16 cellular contexts compared by ENCODE assay signal in genomic region chr15:66877558-66878285, GRCh38.
A peak's percentile ranks its signal among the peaks of the same experiment; 100 is the strongest.
DNase-seq lines count a peak whose midpoint lies in the region; TF ChIP-seq lines count a peak whose summit lies in the region.
"Had no signal": no experiment of that assay in that cellular context is flagged by ENCODE, and none has a peak within 500 bp of the region (broad histone marks: within the 10 kb centered on the region; RNA-seq: fewer than 3 reads in every experiment).

No MANE protein-coding gene starts in this region.

- H3K4me3 ChIP-seq in BLaER1 treated with 17β-estradiol and CSF1 and Interleukin-3, amounts not matched to agents 10 nM and 100 nM, result peak overlapping the region in 1 of 10 experiments; percentile 16; a peak in 2 of 20 replicates
- no peak overlapping the region for H3K4me3 ChIP-seq in CD4-positive, alpha-beta memory T cell (ENCODE audit: low read length in 2 of 2)
- H3K4me3 ChIP-seq: vagina had no signal

- H3K9me3 ChIP-seq in BLaER1 treated with 17β-estradiol and CSF1 and Interleukin-3, amounts not matched to agents 10 nM and 100 nM (replicated peaks in 1 of 11), result no peaks in the 10 kb centered on the region
- H3K9me3 ChIP-seq in CD4-positive, alpha-beta memory T cell (ENCODE audit: control insufficient read depth in 1 of 2, low read length in 2 of 2), result no peaks in the 10 kb centered on the region
- H3K9me3 ChIP-seq: vagina had no signal

- peaks cover 26 to 66% (median 54%) of the 10 kb centered on the region in 10 experiments for H3K4me1 ChIP-seq in BLaER1 treated with 17β-estradiol and CSF1 and Interleukin-3, amounts not matched to agents 10 nM and 100 nM
- H3K4me1 ChIP-seq in CD4-positive, alpha-beta memory T cell (ENCODE audit: insufficient read depth, low read length), result no peaks in the 10 kb centered on the region

- H3K4me3 Mint-ChIP-seq in osteocyte (ENCODE audit: unreplicated experiment), result no peak overlapping the region
- no peak overlapping the region for H3K4me3 Mint-ChIP-seq in CD4-positive, alpha-beta memory T cell
- H3K4me3 Mint-ChIP-seq: activated B cell treated with CpG ODN at 0.5 μM for 24 hours; stimulated activated naive CD8-positive, alpha-beta T cell treated with anti-CD3 and anti-CD28 coated beads, Interleukin-15, Interleukin-2, amounts not matched to agents 100 ng/mL and 50 ng/mL, for 24 hours had no signal

- DNase-seq in activated CD8-positive, alpha-beta memory T cell treated with anti-CD3 and anti-CD28 coated beads, Interleukin-2, amount 50 U/mL, for 48 hours, result peak; percentile 32
- peak; percentile 72 for DNase-seq in cardiac septum (ENCODE audit: low spot score)
- peak; percentile 57 for DNase-seq in osteocyte (ENCODE audit: extremely low spot score, unreplicated experiment)
- no peak for DNase-seq in AML-193 (lab: John Stamatoyannopoulos, UW)
- no peak for DNase-seq in CD4-positive, alpha-beta memory T cell
- DNase-seq in NCI-H748 (lab: John Stamatoyannopoulos, UW; ENCODE audit: unreplicated experiment), result no peak
- DNase-seq in NCI-H526 (lab: John Stamatoyannopoulos, UW), result no peak
- DNase-seq: activated B cell treated with CpG ODN at 0.5 μM for 24 hours, cortex of kidney, Kasumi-1, NCI-H1417 treated with DMSO at 0.1 percent for 48 hours, NCI-H345, retina had no signal

- H3K27me3 Mint-ChIP-seq in osteocyte (ENCODE audit: unreplicated experiment), result no peaks in the 10 kb centered on the region
- H3K27me3 Mint-ChIP-seq in CD4-positive, alpha-beta memory T cell, result peaks cover 2 to 11% of the 10 kb centered on the region in 2 donors

- H3K36me3 Mint-ChIP-seq in osteocyte (ENCODE audit: unreplicated experiment), result no peaks in the 10 kb centered on the region
- H3K36me3 Mint-ChIP-seq in CD4-positive, alpha-beta memory T cell, result no peaks in the 10 kb centered on the region

- intact Hi-C loops in cardiac septum (cut with DNase I), result no loop called here
- intact Hi-C loops in CD4-positive, alpha-beta memory T cell (cut with micrococcal nuclease), result no loop called here

- H3K36me3 ChIP-seq in BLaER1 treated with 17β-estradiol and CSF1 and Interleukin-3, amounts not matched to agents 10 nM and 100 nM, result no peaks in the 10 kb centered on the region
- no peaks in the 10 kb centered on the region for H3K36me3 ChIP-seq in CD4-positive, alpha-beta memory T cell (ENCODE audit: insufficient read depth, low read length)
- H3K36me3 ChIP-seq: vagina had no signal

- no peaks in the 10 kb centered on the region for H3K9me3 Mint-ChIP-seq in osteocyte (ENCODE audit: unreplicated experiment)
- no peaks in the 10 kb centered on the region for H3K9me3 Mint-ChIP-seq in CD4-positive, alpha-beta memory T cell
- H3K9me3 Mint-ChIP-seq: activated B cell treated with CpG ODN at 0.5 μM for 24 hours; stimulated activated naive CD8-positive, alpha-beta T cell treated with anti-CD3 and anti-CD28 coated beads, Interleukin-15, Interleukin-2, amounts not matched to agents 100 ng/mL and 50 ng/mL, for 24 hours had no signal

- no peak for TF ChIP-seq CTCF in osteocyte (IDR thresholded peaks at IDR 0.05)

- CTCF ChIA-PET in CD4-positive, alpha-beta memory T cell (lab: Charles Lee; ENCODE audit: partially characterized antibody), result interaction anchor here (1.8 kb wide), 1 partner anchor 26 kb away, joined by 5 read pairs; no protein-coding TSS in a partner anchor

- no peak overlapping the region for H3K27ac ChIP-seq in BLaER1 treated with 17β-estradiol and CSF1 and Interleukin-3, amounts not matched to agents 10 nM and 100 nM
- H3K27ac ChIP-seq in CD4-positive, alpha-beta memory T cell (ENCODE audit: low read depth, low read length), result no peak overlapping the region
- H3K27ac ChIP-seq: vagina had no signal

- peaks cover 59% of the 10 kb centered on the region for H3K4me1 Mint-ChIP-seq in osteocyte (ENCODE audit: unreplicated experiment)
- no peaks in the 10 kb centered on the region for H3K4me1 Mint-ChIP-seq in CD4-positive, alpha-beta memory T cell

- peak overlapping the region; percentile 54 to 94 (median 82) for H3K4me2 ChIP-seq in BLaER1 treated with 17β-estradiol and CSF1 and Interleukin-3, amounts not matched to agents 10 nM and 100 nM

- peaks cover 6 to 32% (median 20%) of the 10 kb centered on the region in 11 experiments; a peak in 19 of 22 replicates for H3K27me3 ChIP-seq in BLaER1 treated with 17β-estradiol and CSF1 and Interleukin-3, amounts not matched to agents 10 nM and 100 nM
- H3K27me3 ChIP-seq in CD4-positive, alpha-beta memory T cell (ENCODE audit: insufficient read depth, low read length), result no peaks in the 10 kb centered on the region
- H3K27me3 ChIP-seq: vagina had no signal

- POLR2A ChIA-PET in CD4-positive, alpha-beta memory T cell (lab: Charles Lee; ENCODE audit: partially characterized antibody), result no interaction called here

- H4K20me1 ChIP-seq in BLaER1 treated with 17β-estradiol and CSF1 and Interleukin-3, amounts not matched to agents 10 nM and 100 nM, result peaks cover 0 to 28% (median 0%) of the 10 kb centered on the region in 11 experiments; a peak in 9 of 22 replicates

- peak overlapping the region; percentile 79 for H3K27ac Mint-ChIP-seq in osteocyte (ENCODE audit: unreplicated experiment)
- H3K27ac Mint-ChIP-seq in CD4-positive, alpha-beta memory T cell, result peak overlapping the region in 1 of 7 donors; percentile 8
- H3K27ac Mint-ChIP-seq: activated B cell treated with CpG ODN at 0.5 μM for 24 hours; stimulated activated naive CD8-positive, alpha-beta T cell treated with anti-CD3 and anti-CD28 coated beads, Interleukin-15, Interleukin-2, amounts not matched to agents 100 ng/mL and 50 ng/mL, for 24 hours had no signal

- H3K9ac ChIP-seq in BLaER1 treated with 17β-estradiol and CSF1 and Interleukin-3, amounts not matched to agents 10 nM and 100 nM, result peak overlapping the region in 1 of 11 experiments; percentile 9; a peak in 1 of 22 replicates

Comparison
In these comparisons a context has a peak if more than half of its experiments do, and no peak if none do; other contexts are left out.
1. DNase-seq: peak in activated CD8-positive, alpha-beta memory T cell treated with anti-CD3 and anti-CD28 coated beads, Interleukin-2, amount 50 U/mL, for 48 hours (single experiment), cardiac septum (single experiment) and osteocyte (single experiment); none in AML-193 (0 of 2), CD4-positive, alpha-beta memory T cell (0 of 5), NCI-H748 (single experiment) and NCI-H526 (0 of 2).